In genomic region chr18:37778417-37779165, GRCh38 we compare ENCODE assay signal across 9 cellular contexts.
DNase-seq lines count a peak whose midpoint lies in the region; ATAC-seq, FAIRE-seq and TF ChIP-seq lines count a peak whose summit lies in the region.
"Had no signal": no experiment of that assay in that cellular context is flagged by ENCODE, and none has a peak within 500 bp of the region (broad histone marks: within the 10 kb centered on the region; RNA-seq: fewer than 3 reads in every experiment).

No MANE protein-coding gene starts in this region.

- ATAC-seq in GM19468 (IDR thresholded peaks at IDR 0.05; ENCODE audit: extremely low read depth, unreplicated experiment) (peak; percentile 42), Panc1 (0 out of 2 replicates have a peak, but pooled peaks have one; percentile 73), HepG2 (peak; percentile 97)
- ATAC-seq in stimulated activated naive CD8-positive, alpha-beta T cell treated with anti-CD3 and anti-CD28 coated beads, Interleukin-15, Interleukin-2, amounts not matched to agents 100 U/mL and 50 U/mL, for 24 hours: peak; percentile 21

- H3K4me3 ChIP-seq in Panc1 (ENCODE audit: low read depth in 2 of 2, low read length in 2 of 2): no peak overlapping the region
- H3K4me3 ChIP-seq in breast epithelium: no peak overlapping the region
- no peak overlapping the region for H3K4me3 ChIP-seq in HepG2 (replicated peaks in 1 of 3; ENCODE audit: insufficient read depth in 1 of 3, low read depth in 2 of 3, low read length in 3 of 3)

- in situ Hi-C loops in Panc1 (cut with HindIII; ENCODE audit: low pct_unique_long_range_greater_than_20kb, low sequenced_read_pairs): no loop called here
- in situ Hi-C loops in HepG2 (cut with HindIII; ENCODE audit: extremely low pct_ligation_motif_present, low pct_unique_long_range_greater_than_20kb): no loop called here

- BruUV-seq in Panc1 (replicated peaks; lab: Mats Ljungman, UMichigan): no TSS peak
- BruUV-seq in HepG2 (replicated peaks; lab: Mats Ljungman, UMichigan): no TSS peak

- peak; percentile 78 for TF ChIP-seq CTCF in Panc1 (IDR thresholded peaks at IDR 0.05)
- TF ChIP-seq CTCF in breast epithelium (IDR thresholded peaks at IDR 0.05): peak in 2 of 3 donors; percentile 40 to 42
- peak; percentile 92 for TF ChIP-seq CTCF in HepG2 (CRISPR knock-in tag; IDR thresholded peaks at IDR 0.05)

- peak; percentile 65 for TF ChIP-seq RAD21 in HepG2 (CRISPR knock-in tag; IDR thresholded peaks at IDR 0.05)

- DNase-seq in DMS153 treated with DMSO at 0.1 percent for 48 hours (lab: John Stamatoyannopoulos, UW; ENCODE audit: unreplicated experiment) (peak; percentile 31), HT1080 (ENCODE audit: low read depth) (peak; percentile 55), Panc1 (ENCODE audit: low read depth, low spot score) (peak; percentile 17), breast epithelium (ENCODE audit: low spot score in 2 of 2) (peak in 1 of 2 donors; percentile 18), HepG2 (ENCODE audit: low spot score) (peak; percentile 37)
- peak; percentile 58 for DNase-seq in stimulated activated naive CD8-positive, alpha-beta T cell treated with anti-CD3 and anti-CD28 coated beads, Interleukin-15, Interleukin-2, amounts not matched to agents 100 U/mL and 50 U/mL, for 24 hours
- DNase-seq in activated effector memory CD4-positive, alpha-beta T cell treated with Interleukin-2 at 50 U/mL for 16 hours: no peak

- 4% methylated on average over 7 of the region's 21 CpGs for WGBS in HepG2 (ENCODE audit: low lambda C conversion rate)

- TF ChIP-seq EP300 in HepG2 (IDR thresholded peaks at IDR 0.05; ENCODE audit: low read depth in 2 of 2, low read length in 2 of 2) (no peak), HepG2 (CRISPR knock-in tag; IDR thresholded peaks at IDR 0.05; ENCODE audit: borderline replicate concordance) (no peak)

- no peak for FAIRE-seq in HepG2 (lab: Jason Lieb, UNC)

- intact Hi-C loops in Panc1 (cut with micrococcal nuclease; ENCODE audit: unreplicated experiment): no loop called here
- intact Hi-C loops in breast epithelium (cut with DNase I; ENCODE audit: low total_unique reads): no loop called here
- intact Hi-C loops in HepG2 (cut with micrococcal nuclease; ENCODE audit: unreplicated experiment): no loop called here

- no peaks in the 10 kb centered on the region for H3K79me2 ChIP-seq in HepG2 (ENCODE audit: insufficient read depth, low read length)

- no peak overlapping the region for H3K9ac ChIP-seq in HepG2 (ENCODE audit: insufficient read depth, low read depth, low read length)

- H3K4me2 ChIP-seq in HepG2 (ENCODE audit: low read depth, low read length): no peak overlapping the region

- POLR2A ChIA-PET in Panc1 (lab: Charles Lee): no interaction called here
- POLR2A ChIA-PET in HepG2 (lab: Yijun Ruan, JAX): no interaction called here

- H3K4me1 ChIP-seq in Panc1 (ENCODE audit: control insufficient read depth, insufficient read depth, low read length): no peaks in the 10 kb centered on the region
- H3K4me1 ChIP-seq in breast epithelium: no peaks in the 10 kb centered on the region
- no peaks in the 10 kb centered on the region for H3K4me1 ChIP-seq in HepG2 (ENCODE audit: insufficient read depth, low read length)

- CTCF ChIA-PET in Panc1 (lab: Charles Lee) (interaction anchor here (0.6 kb wide), 1 partner anchor 38 kb away, joined by 3 read pairs; no protein-coding TSS in a partner anchor), HepG2 (lab: Yijun Ruan, JAX; ENCODE audit: low intra/inter-chr PET ratio, low total read pairs) (interaction anchor here (1.1 kb wide), 1 partner anchor 1793 kb away, joined by 4 read pairs; no protein-coding TSS in a partner anchor)

- no peaks in the 10 kb centered on the region for H4K20me1 ChIP-seq in HepG2 (ENCODE audit: insufficient read depth, low read length)

- no peak overlapping the region for H2AFZ ChIP-seq in HepG2 (ENCODE audit: low read length)

- no peak for TF ChIP-seq POLR2A in breast epithelium (IDR thresholded peaks at IDR 0.05)
- TF ChIP-seq POLR2A in HepG2 (IDR thresholded peaks at IDR 0.05; ENCODE audit: insufficient read depth in 1 of 2, low read depth in 2 of 2, low read length in 2 of 2): no peak

- H3K27me3 ChIP-seq in Panc1 (ENCODE audit: control insufficient read depth, insufficient read depth, low read length) (no peaks in the 10 kb centered on the region), breast epithelium (no peaks in the 10 kb centered on the region), HepG2 (ENCODE audit: control insufficient read depth in 1 of 2, insufficient read depth in 2 of 2, low read length in 2 of 2) (no peaks in the 10 kb centered on the region)
- H3K27me3 ChIP-seq: neutrophil had no signal

- H3K36me3 ChIP-seq in Panc1 (ENCODE audit: control insufficient read depth, insufficient read depth, low read length) (no peaks in the 10 kb centered on the region), breast epithelium (no peaks in the 10 kb centered on the region), HepG2 (replicated peaks in 1 of 2; ENCODE audit: control insufficient read depth in 1 of 2, insufficient read depth in 2 of 2, low read length in 2 of 2) (no peaks in the 10 kb centered on the region)
- H3K36me3 ChIP-seq: neutrophil had no signal

- H3K9me3 ChIP-seq in Panc1 (ENCODE audit: control insufficient read depth, insufficient read depth, low read depth, low read length) (no peaks in the 10 kb centered on the region), breast epithelium (no peaks in the 10 kb centered on the region), HepG2 (ENCODE audit: low read length) (no peaks in the 10 kb centered on the region)
- H3K9me3 ChIP-seq: neutrophil had no signal

- H3K27ac ChIP-seq in Panc1 (ENCODE audit: low read length) (no peak overlapping the region), breast epithelium (no peak overlapping the region), HepG2 (ENCODE audit: extremely low read length, insufficient read depth, low read length) (no peak overlapping the region)
- H3K27ac ChIP-seq: neutrophil had no signal

TF ChIP-seq in HepG2, 621 proteins besides CTCF, POLR2A, EP300 and RAD21 (continues in another document):
- TF ChIP-seq, protein P1, sequence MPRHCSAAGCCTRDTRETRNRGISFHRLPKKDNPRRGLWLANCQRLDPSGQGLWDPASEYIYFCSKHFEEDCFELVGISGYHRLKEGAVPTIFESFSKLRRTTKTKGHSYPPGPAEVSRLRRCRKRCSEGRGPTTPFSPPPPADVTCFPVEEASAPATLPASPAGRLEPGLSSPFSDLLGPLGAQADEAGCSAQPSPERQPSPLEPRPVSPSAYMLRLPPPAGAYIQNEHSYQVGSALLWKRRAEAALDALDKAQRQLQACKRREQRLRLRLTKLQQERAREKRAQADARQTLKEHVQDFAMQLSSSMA (CRISPR knock-in tag; IDR thresholded peaks at IDR 0.05): no peak
- TF ChIP-seq ZNF501 (CRISPR knock-in tag; IDR thresholded peaks at IDR 0.05) (0 out of 2 replicates have a peak, but pooled peaks have one; percentile 23), XRCC5 (optimal IDR thresholded peaks at IDR 0.05; ENCODE audit: low read length) (peak; percentile 55), LRRFIP1 (CRISPR knock-in tag; conservative IDR thresholded peaks at IDR 0.05) (no peak), GABPB1 (CRISPR knock-in tag; IDR thresholded peaks at IDR 0.05) (0 out of 2 replicates have a peak, but pooled peaks have one; percentile 18), KLF12 (CRISPR knock-in tag; IDR thresholded peaks at IDR 0.05; ENCODE audit: borderline replicate concordance) (no peak), BORCS8-MEF2B (CRISPR knock-in tag; IDR thresholded peaks at IDR 0.05) (0 out of 2 replicates have a peak, but pooled peaks have one; percentile 26), SP2 (CRISPR knock-in tag; IDR thresholded peaks at IDR 0.05) (peak; percentile 30; the same call in 1 of the 2 replicates), ZMYM3 (CRISPR knock-in tag; IDR thresholded peaks at IDR 0.05) (peak; percentile 62; the same call in 1 of the 2 replicates), ZNF703 (CRISPR knock-in tag; IDR thresholded peaks at IDR 0.05; ENCODE audit: borderline replicate concordance) (no peak), MXD4 (CRISPR knock-in tag; IDR thresholded peaks at IDR 0.05) (no peak)
- TF ChIP-seq, protein P2, sequence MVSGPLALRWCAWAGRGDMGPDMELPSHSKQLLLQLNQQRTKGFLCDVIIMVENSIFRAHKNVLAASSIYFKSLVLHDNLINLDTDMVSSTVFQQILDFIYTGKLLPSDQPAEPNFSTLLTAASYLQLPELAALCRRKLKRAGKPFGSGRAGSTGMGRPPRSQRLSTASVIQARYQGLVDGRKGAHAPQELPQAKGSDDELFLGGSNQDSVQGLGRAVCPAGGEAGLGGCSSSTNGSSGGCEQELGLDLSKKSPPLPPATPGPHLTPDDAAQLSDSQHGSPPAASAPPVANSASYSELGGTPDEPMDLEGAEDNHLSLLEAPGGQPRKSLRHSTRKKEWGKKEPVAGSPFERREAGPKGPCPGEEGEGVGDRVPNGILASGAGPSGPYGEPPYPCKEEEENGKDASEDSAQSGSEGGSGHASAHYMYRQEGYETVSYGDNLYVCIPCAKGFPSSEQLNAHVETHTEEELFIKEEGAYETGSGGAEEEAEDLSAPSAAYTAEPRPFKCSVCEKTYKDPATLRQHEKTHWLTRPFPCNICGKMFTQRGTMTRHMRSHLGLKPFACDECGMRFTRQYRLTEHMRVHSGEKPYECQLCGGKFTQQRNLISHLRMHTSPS (CRISPR knock-in tag; IDR thresholded peaks at IDR 0.05; ENCODE audit: low read depth): no peak

Comparison
In these comparisons a context has a peak if more than half of its experiments do, and no peak if none do; other contexts are left out.
1. ATAC-seq: peak in every context shown above with its lines; median percentile 97 in HepG2; 73 in Panc1; 42 in GM19468; 21 in stimulated activated naive CD8-positive, alpha-beta T cell treated with anti-CD3 and anti-CD28 coated beads, Interleukin-15, Interleukin-2, amounts not matched to agents 100 U/mL and 50 U/mL, for 24 hours.
2. CTCF ChIP-seq: peak in every context shown above with its lines; median percentile 92 in HepG2; 78 in Panc1; 41 in breast epithelium.